8 cellular contexts compared by ENCODE assay signal in the genomic region with DNA sequence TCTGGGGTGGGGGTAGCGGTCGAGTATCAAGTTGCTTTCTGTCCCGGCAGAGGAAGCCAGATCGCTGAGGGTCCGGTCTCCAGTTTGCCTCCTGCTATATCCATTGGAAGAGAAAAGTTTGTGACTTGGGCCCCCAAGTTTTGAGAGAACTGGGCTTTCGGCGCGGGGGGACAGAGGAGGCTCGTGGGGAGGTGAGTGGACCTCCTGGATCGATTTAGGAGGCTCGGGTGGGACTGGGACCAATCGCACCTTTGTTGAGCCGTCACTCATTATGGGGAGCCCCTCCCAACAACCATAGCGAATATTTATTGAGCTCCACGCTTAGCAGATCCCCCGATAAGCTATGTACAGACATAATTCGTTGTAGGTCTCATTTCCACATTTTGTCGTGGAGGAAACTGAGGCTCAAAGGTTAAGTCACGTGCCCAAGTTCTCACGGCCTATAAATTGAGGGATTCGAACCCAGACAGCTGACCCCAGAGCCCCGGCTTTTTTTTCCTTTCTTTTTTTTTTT. TPM values are rescaled to one million over a fixed set of nuclear protein-coding genes. Genes with fewer than 3 reads are reported as not detected.
DNase-seq lines count a peak whose midpoint lies in the region; ATAC-seq and TF ChIP-seq lines count a peak whose summit lies in the region.

No MANE protein-coding gene starts in this region.

- ATAC-seq in HG02970 (IDR thresholded peaks at IDR 0.05; ENCODE audit: low FRiP score, unreplicated experiment), result no peak
- no peak for ATAC-seq in GM18858 (IDR thresholded peaks at IDR 0.05; ENCODE audit: unreplicated experiment)

- H3K4me3 Mint-ChIP-seq in Calu3 (ENCODE audit: low read depth, unreplicated experiment), result peak overlapping the region; percentile 86

- H3K27me3 ChIP-seq in muscle layer of colon (ENCODE audit: control insufficient read depth in 1 of 2, insufficient read depth in 2 of 2, low read length in 2 of 2), result no peaks in the 10 kb centered on the region

- peaks cover 16% of the 10 kb centered on the region for H3K36me3 ChIP-seq in muscle layer of colon (ENCODE audit: insufficient read depth, low read length)

- DNase-seq in Calu3 (no peak), caudate nucleus (lab: John Stamatoyannopoulos, UW) (no peak), GM03348 (ENCODE audit: low spot score) (no peak)
- no peak for DNase-seq in activated CD8-positive, alpha-beta memory T cell treated with anti-CD3 and anti-CD28 coated beads, Interleukin-2, amount 50 U/mL, for 48 hours

- peaks cover 46% of the 10 kb centered on the region for H3K36me3 Mint-ChIP-seq in Calu3 (ENCODE audit: insufficient read depth, unreplicated experiment)

- H3K9ac ChIP-seq in muscle layer of colon (ENCODE audit: low read length), result peak overlapping the region; percentile 91

- TF ChIP-seq EP300 in Ishikawa (IDR thresholded peaks at IDR 0.05; ENCODE audit: borderline replicate concordance), result no peak

- H3K27ac Mint-ChIP-seq in Calu3 (ENCODE audit: unreplicated experiment), result peak overlapping the region; percentile 77

- no peaks in the 10 kb centered on the region for H3K27me3 Mint-ChIP-seq in Calu3 (ENCODE audit: unreplicated experiment)

- TF ChIP-seq RAD21 in Ishikawa (IDR thresholded peaks at IDR 0.05; ENCODE audit: low read depth), result no peak

- no peaks in the 10 kb centered on the region for H3K9me3 ChIP-seq in muscle layer of colon (ENCODE audit: low read length)

- TF ChIP-seq CTCF in Calu3 (IDR thresholded peaks at IDR 0.05; ENCODE audit: unreplicated experiment), result no peak

- no peaks in the 10 kb centered on the region for H3K9me3 Mint-ChIP-seq in Calu3 (ENCODE audit: low read depth, unreplicated experiment)

- CTCF ChIA-PET in Calu3 (lab: Charles Lee), result interaction anchor here (0.6 to 1.1 kb wide), 2 partner anchors 10 to 38 kb away, joined by 3 to 4 read pairs; a partner anchor contains a TSS

- intact Hi-C loops in Calu3 (cut with micrococcal nuclease; ENCODE audit: unreplicated experiment), result loop anchor here (1.0 kb wide), 1 partner anchor 10 kb away; a partner anchor contains a TSS

- H3K27ac ChIP-seq in caudate nucleus (ENCODE audit: low read depth, low read length) (peak overlapping the region; percentile 74), muscle layer of colon (ENCODE audit: low read depth, low read length) (peak overlapping the region; percentile 91)

- H3K4me1 ChIP-seq in muscle layer of colon (ENCODE audit: insufficient read depth, low read length), result peaks cover 35% of the 10 kb centered on the region

- peak overlapping the region; percentile 67 to 100 for H3K4me3 ChIP-seq in muscle layer of colon (ENCODE audit: low read depth in 1 of 2, low read length in 2 of 2)

- BruUV-seq in Calu3 (replicated peaks; lab: Mats Ljungman, UMichigan), result TSS peak; percentile 70

- peaks cover 6% of the 10 kb centered on the region for H3K4me1 Mint-ChIP-seq in Calu3 (ENCODE audit: low read depth, unreplicated experiment)

TF ChIP-seq in Ishikawa, 13 proteins besides CTCF, POLR2A, EP300 and RAD21:
- TF ChIP-seq FOXM1 (IDR thresholded peaks at IDR 0.05; ENCODE audit: borderline replicate concordance, low read depth), result no peak
- TF ChIP-seq, protein P1, sequence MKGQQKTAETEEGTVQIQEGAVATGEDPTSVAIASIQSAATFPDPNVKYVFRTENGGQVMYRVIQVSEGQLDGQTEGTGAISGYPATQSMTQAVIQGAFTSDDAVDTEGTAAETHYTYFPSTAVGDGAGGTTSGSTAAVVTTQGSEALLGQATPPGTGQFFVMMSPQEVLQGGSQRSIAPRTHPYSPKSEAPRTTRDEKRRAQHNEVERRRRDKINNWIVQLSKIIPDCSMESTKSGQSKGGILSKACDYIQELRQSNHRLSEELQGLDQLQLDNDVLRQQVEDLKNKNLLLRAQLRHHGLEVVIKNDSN (IDR thresholded peaks at IDR 0.05), result peak; percentile 75
- no peak for TF ChIP-seq CREB1 (IDR thresholded peaks at IDR 0.05; ENCODE audit: low read depth)
- TF ChIP-seq, protein P2, sequence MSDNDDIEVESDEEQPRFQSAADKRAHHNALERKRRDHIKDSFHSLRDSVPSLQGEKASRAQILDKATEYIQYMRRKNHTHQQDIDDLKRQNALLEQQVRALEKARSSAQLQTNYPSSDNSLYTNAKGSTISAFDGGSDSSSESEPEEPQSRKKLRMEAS (IDR thresholded peaks at IDR 0.05), result peak; percentile 33; the same call in 1 of the 2 replicates
- TF ChIP-seq NFIC (IDR thresholded peaks at IDR 0.05), result no peak

RNA-seq across cellular contexts. Expression of a gene that starts 0.9 kb away (rescaled TPM):
- total RNA-seq in Calu3 (2022), result 63.2 and 66.5 TPM in 2 replicates

RNA-seq across cellular contexts. Expression of a gene that starts 1.0 kb away (rescaled TPM):
- 24.0 and 26.3 TPM in 2 replicates for total RNA-seq in Calu3 (2022)

RNA-seq across cellular contexts. Expression of a gene that starts 10.2 kb away (rescaled TPM):
- 20.6 and 23.2 TPM in 2 replicates for total RNA-seq in Calu3 (2022)

RNA-seq across cellular contexts. Expression of a gene that starts 18.8 kb away (rescaled TPM):
- not detected in 2 replicates for total RNA-seq in Calu3 (2022)

RNA-seq across cellular contexts. Expression of a gene that starts 22.9 kb away (rescaled TPM):
- total RNA-seq in Calu3 (2022), result 1.7 and 2.3 TPM in 2 replicates
